In genomic region chr11:32851251-32851650, GRCh38 we compare ENCODE assay signal across 21 cellular contexts. TPM values are rescaled to one million over a fixed set of nuclear protein-coding genes. Genes with fewer than 3 reads are reported as not detected.
"Had no signal": no experiment of that assay in that cellular context is flagged by ENCODE, and none has a peak within 500 bp of the region (broad histone marks: within the 10 kb centered on the region; RNA-seq: fewer than 3 reads in every experiment).

No MANE protein-coding gene starts in this region.

- FAIRE-seq: keratinocyte had no signal

- H3K27ac ChIP-seq: gastroesophageal sphincter, lower lobe of right lung, parathyroid adenoma, psoas muscle, right lobe of liver, tibial artery had no signal

- H3K27me3 Mint-ChIP-seq: naive B cell had no signal

- H3K36me3 Mint-ChIP-seq: immature natural killer cell; naive B cell; stimulated activated effector memory CD8-positive, alpha-beta T cell treated with anti-CD3 and anti-CD28 coated beads, Interleukin-12 subunit alpha, Interleukin-12 subunit beta, amount 100 ng/mL, for 72 hours had no signal

- H3K27me3 ChIP-seq: colonic mucosa, left lung, right lobe of liver, tibial artery had no signal

- H3K36me3 ChIP-seq: colonic mucosa, gastroesophageal sphincter, right lobe of liver, tibial artery had no signal

- H3K27ac Mint-ChIP-seq: immature natural killer cell; nephron; stimulated activated effector memory CD8-positive, alpha-beta T cell treated with anti-CD3 and anti-CD28 coated beads, Interleukin-12 subunit alpha, Interleukin-12 subunit beta, amount 100 ng/mL, for 72 hours had no signal

- H3K4me3 ChIP-seq: colonic mucosa, gastroesophageal sphincter, left lung, lower lobe of right lung, psoas muscle, right lobe of liver, tibial artery had no signal

- H3K4me3 Mint-ChIP-seq: immature natural killer cell; naive B cell; nephron; stimulated activated effector memory CD8-positive, alpha-beta T cell treated with anti-CD3 and anti-CD28 coated beads, Interleukin-12 subunit alpha, Interleukin-12 subunit beta, amount 100 ng/mL, for 72 hours had no signal

- DNase-seq: colonic mucosa; dermis blood vessel endothelial cell; immature natural killer cell; left lung; lower lobe of right lung; mesendoderm; naive B cell; psoas muscle; retina; right lobe of liver; stimulated activated CD4-positive, alpha-beta T cell treated with anti-CD3 and anti-CD28 coated beads, Interleukin-4, amount 100 ng/mL, for 1 hour; stimulated activated CD8-positive, alpha-beta memory T cell treated with anti-CD3 and anti-CD28 coated beads, Interleukin-4, amount 100 ng/mL, for 48 hours; stimulated activated naive CD8-positive, alpha-beta T cell treated with anti-CD3 and anti-CD28 coated beads, Interleukin-15, Interleukin-2, amounts not matched to agents 100 U/mL and 50 U/mL, for 24 hours; tibial artery had no signal

- H3K9me3 Mint-ChIP-seq: immature natural killer cell; nephron; stimulated activated effector memory CD8-positive, alpha-beta T cell treated with anti-CD3 and anti-CD28 coated beads, Interleukin-12 subunit alpha, Interleukin-12 subunit beta, amount 100 ng/mL, for 72 hours had no signal

- H3K4me1 ChIP-seq: colonic mucosa, gastroesophageal sphincter, lower lobe of right lung, parathyroid adenoma, psoas muscle, tibial artery had no signal

- H3K9me3 ChIP-seq: colonic mucosa, left lung, lower lobe of right lung, psoas muscle, right lobe of liver, tibial artery had no signal

- ATAC-seq: gastroesophageal sphincter; psoas muscle; right lobe of liver; stimulated activated effector memory CD8-positive, alpha-beta T cell treated with anti-CD3 and anti-CD28 coated beads, Interleukin-12 subunit alpha, Interleukin-12 subunit beta, amount 100 ng/mL, for 72 hours; stimulated activated naive CD8-positive, alpha-beta T cell treated with anti-CD3 and anti-CD28 coated beads, Interleukin-15, Interleukin-2, amounts not matched to agents 100 U/mL and 50 U/mL, for 24 hours had no signal

- H3K4me1 Mint-ChIP-seq: nephron; stimulated activated effector memory CD8-positive, alpha-beta T cell treated with anti-CD3 and anti-CD28 coated beads, Interleukin-12 subunit alpha, Interleukin-12 subunit beta, amount 100 ng/mL, for 72 hours had no signal

RNA-seq across cellular contexts. Expression of gene PRRG4, which starts 21.5 kb away (rescaled TPM):
- polyA plus RNA-seq: immature natural killer cell had no signal

RNA-seq across cellular contexts. Expression of gene CCDC73, which starts 56.8 kb away (rescaled TPM):
- total RNA-seq: colonic mucosa, dermis blood vessel endothelial cell, gastroesophageal sphincter, omental fat pad, psoas muscle had no signal
- polyA plus RNA-seq: fibroblast of lung, immature natural killer cell, keratinocyte had no signal
